ENCODE assay signal across 11 cellular contexts in the genomic region with DNA sequence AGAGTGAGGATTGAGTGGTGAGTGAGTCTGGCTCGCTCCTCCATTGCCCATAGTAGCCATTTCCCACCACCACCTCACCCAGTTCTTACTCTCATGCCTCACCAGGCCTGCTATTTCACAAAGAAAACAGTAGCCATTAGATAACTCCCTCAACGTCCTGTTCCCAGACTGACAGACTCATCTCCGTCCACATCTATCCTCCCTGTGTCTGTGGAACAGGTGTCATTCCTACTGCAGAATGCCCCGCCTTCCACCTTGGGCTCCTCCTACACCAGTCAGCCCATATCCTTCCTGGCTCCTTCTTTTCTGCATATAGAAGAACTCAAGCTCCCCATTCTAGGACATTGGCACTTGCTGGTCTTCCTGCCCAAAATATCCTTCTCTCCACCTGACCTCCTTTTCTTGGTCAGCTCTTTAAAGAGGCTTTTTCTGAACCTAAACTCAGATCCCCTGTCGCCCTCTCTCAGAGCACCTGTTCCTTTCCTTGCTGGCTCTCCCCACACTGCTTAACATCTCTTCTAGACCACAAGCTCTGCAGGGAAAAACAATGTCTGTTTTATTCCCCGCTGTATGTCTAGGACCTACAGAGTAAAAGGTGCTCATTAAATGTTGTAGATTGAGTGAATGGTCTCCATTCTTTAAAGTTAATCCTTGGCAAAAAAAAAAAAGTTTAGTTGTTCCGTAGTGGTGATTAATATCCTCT. TPM values are rescaled to one million over a fixed set of nuclear protein-coding genes. Genes with fewer than 3 reads are reported as not detected.
DNase-seq lines count a peak whose midpoint lies in the region; ATAC-seq and TF ChIP-seq lines count a peak whose summit lies in the region.
"Had no signal": no experiment of that assay in that cellular context is flagged by ENCODE, and none has a peak within 500 bp of the region (broad histone marks: within the 10 kb centered on the region; RNA-seq: fewer than 3 reads in every experiment).

No MANE protein-coding gene starts in this region.

- no peaks in the 10 kb centered on the region for H3K9me3 ChIP-seq in CD4-positive, alpha-beta memory T cell (ENCODE audit: control insufficient read depth in 1 of 2, low read length in 2 of 2)

- no peaks in the 10 kb centered on the region for H3K27me3 ChIP-seq in CD4-positive, alpha-beta memory T cell (ENCODE audit: insufficient read depth, low read length)

- no peak overlapping the region for H3K4me3 ChIP-seq in CD4-positive, alpha-beta memory T cell (ENCODE audit: low read length in 2 of 2)

- H3K9me3 Mint-ChIP-seq in CD4-positive, alpha-beta memory T cell: peaks cover 0 to 2% (median 0%) of the 10 kb centered on the region in 8 donors
- H3K9me3 Mint-ChIP-seq in activated CD8-positive, alpha-beta T cell treated with anti-CD3 and anti-CD28 coated beads, Interleukin-2, amount 10 ng/mL, durations not matched to agents 7 days and 5 days (ENCODE audit: insufficient read depth): no peaks in the 10 kb centered on the region

- peaks cover 95% of the 10 kb centered on the region for H3K4me1 ChIP-seq in CD4-positive, alpha-beta memory T cell (ENCODE audit: insufficient read depth, low read length)

- H3K27ac ChIP-seq in CD4-positive, alpha-beta memory T cell (ENCODE audit: low read depth, low read length): peak overlapping the region; percentile 78

- H3K27ac Mint-ChIP-seq in CD4-positive, alpha-beta memory T cell: peak overlapping the region; percentile 86 to 97 (median 93)
- H3K27ac Mint-ChIP-seq in activated CD8-positive, alpha-beta T cell treated with anti-CD3 and anti-CD28 coated beads, Interleukin-2, amount 10 ng/mL, durations not matched to agents 7 days and 5 days: peak overlapping the region; percentile 36

- peak overlapping the region; percentile 67 to 97 (median 85) for H3K4me3 Mint-ChIP-seq in CD4-positive, alpha-beta memory T cell
- peak overlapping the region; percentile 0 for H3K4me3 Mint-ChIP-seq in activated CD8-positive, alpha-beta T cell treated with anti-CD3 and anti-CD28 coated beads, Interleukin-2, amount 10 ng/mL, durations not matched to agents 7 days and 5 days

- H3K27me3 Mint-ChIP-seq in CD4-positive, alpha-beta memory T cell: no peaks in the 10 kb centered on the region
- H3K27me3 Mint-ChIP-seq in activated CD8-positive, alpha-beta T cell treated with anti-CD3 and anti-CD28 coated beads, Interleukin-2, amount 10 ng/mL, durations not matched to agents 7 days and 5 days (ENCODE audit: low read depth): no peaks in the 10 kb centered on the region

- peaks cover 77 to 99% (median 90%) of the 10 kb centered on the region in 4 donors for H3K4me1 Mint-ChIP-seq in CD4-positive, alpha-beta memory T cell
- peaks cover 92% of the 10 kb centered on the region for H3K4me1 Mint-ChIP-seq in activated CD8-positive, alpha-beta T cell treated with anti-CD3 and anti-CD28 coated beads, Interleukin-2, amount 10 ng/mL, durations not matched to agents 7 days and 5 days (ENCODE audit: low read depth)

- no peaks in the 10 kb centered on the region for H3K36me3 ChIP-seq in CD4-positive, alpha-beta memory T cell (ENCODE audit: insufficient read depth, low read length)

- peak; percentile 15 for TF ChIP-seq POLR2A in GM15510 (IDR thresholded peaks at IDR 0.05; ENCODE audit: borderline replicate concordance, extremely low read depth, insufficient read length)

- no peak for DNase-seq in CD4-positive, alpha-beta memory T cell
- no peak for DNase-seq in activated CD8-positive, alpha-beta T cell treated with anti-CD3 and anti-CD28 coated beads, Interleukin-2, amount 10 ng/mL, durations not matched to agents 7 days and 5 days
- DNase-seq in myocyte (ENCODE audit: low read depth) (peak; percentile 39), SIG-M5 treated with dmso at 0.1 percent for 504 hours (lab: John Stamatoyannopoulos, UW; ENCODE audit: unreplicated experiment) (no peak), NCI-H1092 (lab: John Stamatoyannopoulos, UW) (no peak)
- DNase-seq: NCI-H1105, NCI-H748 treated with DMSO at 0.1 percent for 48 hours, right cardiac atrium had no signal

- CTCF ChIA-PET in CD4-positive, alpha-beta memory T cell (lab: Charles Lee; ENCODE audit: partially characterized antibody): interaction anchor here (1.0 to 6.5 kb wide), 11 partner anchors 11 to 92 kb away, joined by 3 to 64 read pairs (median 5); no protein-coding TSS in a partner anchor
- CTCF ChIA-PET in activated CD8-positive, alpha-beta T cell treated with anti-CD3 and anti-CD28 coated beads, Interleukin-2, amount 10 ng/mL, durations not matched to agents 7 days and 5 days (lab: Charles Lee): interaction anchor here (0.7 to 4.2 kb wide), 10 partner anchors 9 to 337 kb away, joined by 3 to 17 read pairs (median 4); no protein-coding TSS in a partner anchor

- POLR2A ChIA-PET in CD4-positive, alpha-beta memory T cell (lab: Charles Lee; ENCODE audit: partially characterized antibody): interaction anchor here (0.6 to 23.0 kb wide), 7 partner anchors 8 to 375 kb away, joined by 3 to 727 read pairs (median 5); no protein-coding TSS in a partner anchor
- POLR2A ChIA-PET in activated CD8-positive, alpha-beta T cell treated with anti-CD3 and anti-CD28 coated beads, Interleukin-2, amount 10 ng/mL, durations not matched to agents 7 days and 5 days (lab: Charles Lee): interaction anchor here (1.2 to 19.6 kb wide), 2 partner anchors 8 to 20 kb away, joined by 4 to 280 read pairs; no protein-coding TSS in a partner anchor

- no peak for ATAC-seq in activated CD8-positive, alpha-beta T cell treated with anti-CD3 and anti-CD28 coated beads, Interleukin-2, amount 10 ng/mL, durations not matched to agents 7 days and 5 days
- ATAC-seq in GM21360 (IDR thresholded peaks at IDR 0.05; ENCODE audit: unreplicated experiment) (no peak), HG03108 (IDR thresholded peaks at IDR 0.05; ENCODE audit: unreplicated experiment) (no peak)
- ATAC-seq: right cardiac atrium had no signal

- intact Hi-C loops in CD4-positive, alpha-beta memory T cell (cut with micrococcal nuclease): loop anchor here (1.0 to 5.0 kb wide), 3 partner anchors 38 to 92 kb away; no protein-coding TSS in a partner anchor

- peaks cover 12 to 45% of the 10 kb centered on the region in 2 donors for H3K36me3 Mint-ChIP-seq in CD4-positive, alpha-beta memory T cell
- H3K36me3 Mint-ChIP-seq in activated CD8-positive, alpha-beta T cell treated with anti-CD3 and anti-CD28 coated beads, Interleukin-2, amount 10 ng/mL, durations not matched to agents 7 days and 5 days (ENCODE audit: low read depth): peaks cover 60% of the 10 kb centered on the region

RNA-seq across cellular contexts. Expression of a gene that starts 3.2 kb away (rescaled TPM):
- 100 to 1,000 TPM; 167 to 176 TPM for total RNA-seq in CD4-positive, alpha-beta memory T cell
- polyA plus RNA-seq in CD4-positive, alpha-beta memory T cell: 100 to 1,000 TPM; 277 to 423 TPM
- 100 to 1,000 TPM; 123 to 127 TPM for total RNA-seq in activated CD8-positive, alpha-beta T cell treated with anti-CD3 and anti-CD28 coated beads, Interleukin-2, amount 10 ng/mL, durations not matched to agents 7 days and 5 days
- 11.8 and 25.6 TPM in 2 replicates for total RNA-seq in myocyte
- polyA plus RNA-seq in myocyte (2012): 8.9 TPM
